8 cellular contexts compared by ENCODE assay signal in genomic region chr12:110282343-110282860, GRCh38. TPM values are rescaled to one million over a fixed set of nuclear protein-coding genes. Genes with fewer than 3 reads are reported as not detected.
DNase-seq lines count a peak whose midpoint lies in the region; ATAC-seq and TF ChIP-seq lines count a peak whose summit lies in the region.

No MANE protein-coding gene starts in this region.

- no TSS peak for BruUV-seq in A673 (replicated peaks; lab: Mats Ljungman, UMichigan)

- H3K4me1 ChIP-seq in A673 (ENCODE audit: insufficient read depth, low read length, poor library complexity, severe bottlenecking) = peaks cover 42% of the 10 kb centered on the region

- H3K27me3 ChIP-seq in A673 (replicated peaks; ENCODE audit: insufficient read depth, low read depth, low read length, poor library complexity) = no peaks in the 10 kb centered on the region

- peaks cover 47% of the 10 kb centered on the region for H3K36me3 ChIP-seq in A673 (ENCODE audit: insufficient read depth, low read length, poor library complexity, severe bottlenecking)

- POLR2A ChIA-PET in A673 (lab: Charles Lee; ENCODE audit: low non-redundant PET) = no interaction called here

- H3K9me3 Mint-ChIP-seq in memory B cell = no peaks in the 10 kb centered on the region

- TF ChIP-seq CTCF in A673 (conservative IDR thresholded peaks at IDR 0.05; ENCODE audit: low read depth, low read length) = no peak

- H3K4me3 ChIP-seq in A673 (ENCODE audit: low read depth, low read length, poor library complexity, severe bottlenecking) = peak overlapping the region; percentile 88

- no peak for DNase-seq in A673 (ENCODE audit: low spot score)
- no peak for DNase-seq in memory B cell (ENCODE audit: low spot score in 2 of 2)
- no peak for DNase-seq in HuH-7 (ENCODE audit: low spot score)
- DNase-seq in T1000 (lab: John Stamatoyannopoulos, UW) = no peak
- DNase-seq in NK-92 (lab: John Stamatoyannopoulos, UW; ENCODE audit: unreplicated experiment) = no peak

- H3K27ac Mint-ChIP-seq in memory B cell = peak overlapping the region; percentile 91

- intact Hi-C loops in A673 (cut with micrococcal nuclease; ENCODE audit: unreplicated experiment) = loop anchor here (5.0 kb wide), 1 partner anchor 180 kb away; no protein-coding TSS in a partner anchor

- H3K27me3 Mint-ChIP-seq in memory B cell = no peaks in the 10 kb centered on the region

- CTCF ChIA-PET in A673 (lab: Charles Lee) = interaction anchor here (0.7 kb wide), 1 partner anchor 149 kb away, joined by 3 read pairs; no protein-coding TSS in a partner anchor

- ATAC-seq in HG02870 (IDR thresholded peaks at IDR 0.05; ENCODE audit: unreplicated experiment) (peak; percentile 3), memory B cell (ENCODE audit: low read depth) (no peak), HG02938 (IDR thresholded peaks at IDR 0.05; ENCODE audit: unreplicated experiment) (no peak)

- no peaks in the 10 kb centered on the region for H3K9me3 ChIP-seq in A673 (ENCODE audit: low read depth, low read length, poor library complexity, severe bottlenecking)

- peak overlapping the region; percentile 93 for H3K4me3 Mint-ChIP-seq in memory B cell

- H3K36me3 Mint-ChIP-seq in memory B cell = peaks cover 3% of the 10 kb centered on the region

- peaks cover 30% of the 10 kb centered on the region for H3K4me1 Mint-ChIP-seq in memory B cell

- H3K27ac ChIP-seq in A673 (ENCODE audit: low read depth, low read length, poor library complexity, severe bottlenecking) (peak overlapping the region; percentile 96), angular gyrus (ENCODE audit: low read depth, low read length) (peak overlapping the region; percentile 70)

RNA-seq across cellular contexts. Expression of gene ATP2A2, which starts 1.4 kb away (rescaled TPM):
- 296 and 333 TPM in 2 replicates for total RNA-seq in A673 (2021)
